In genomic region chr1:31772669-31773248, GRCh38 we compare ENCODE assay signal across 9 cellular contexts. TPM values are rescaled to one million over a fixed set of nuclear protein-coding genes. Genes with fewer than 3 reads are reported as not detected.
A peak's percentile ranks its signal among the peaks of the same experiment; 100 is the strongest.
DNase-seq lines count a peak whose midpoint lies in the region; ATAC-seq and TF ChIP-seq lines count a peak whose summit lies in the region.
"Had no signal": no experiment of that assay in that cellular context is flagged by ENCODE, and none has a peak within 500 bp of the region (broad histone marks: within the 10 kb centered on the region; RNA-seq: fewer than 3 reads in every experiment).

No MANE protein-coding gene starts in this region.

- peak overlapping the region; percentile 69 for H2BK12ac ChIP-seq in neuronal stem cell (ENCODE audit: low read length)

- peak overlapping the region; percentile 87 to 92 (median 90) for H3K4me3 Mint-ChIP-seq in CD4-positive, CD25-positive, alpha-beta regulatory T cell

- H3K36me3 Mint-ChIP-seq in CD4-positive, CD25-positive, alpha-beta regulatory T cell: no peaks in the 10 kb centered on the region

- peaks cover 2% of the 10 kb centered on the region for H3K79me1 ChIP-seq in neuronal stem cell (ENCODE audit: low read depth, low read length)

- no peaks in the 10 kb centered on the region for H3K9me3 ChIP-seq in CD4-positive, CD25-positive, alpha-beta regulatory T cell (ENCODE audit: control insufficient read depth in 2 of 2, low read length in 2 of 2)
- no peaks in the 10 kb centered on the region for H3K9me3 ChIP-seq in NT2/D1 (ENCODE audit: insufficient read depth, low read length)
- peaks cover 2 to 4% of the 10 kb centered on the region in 2 donors for H3K9me3 ChIP-seq in neuronal stem cell (replicated peaks in 1 of 2; ENCODE audit: control insufficient read depth in 2 of 2, insufficient read depth in 1 of 2, low read depth in 1 of 2, low read length in 2 of 2)
- H3K9me3 ChIP-seq in HAP-1: no peaks in the 10 kb centered on the region
- H3K9me3 ChIP-seq: transverse colon had no signal

- no peak for DNase-seq in CD4-positive, CD25-positive, alpha-beta regulatory T cell
- DNase-seq in NT2/D1 (ENCODE audit: low read depth, low spot score) (no peak), epithelial cell of esophagus (ENCODE audit: low read depth) (no peak), neuronal stem cell (ENCODE audit: low spot score) (no peak), pons (ENCODE audit: low spot score) (no peak), HAP-1 (ENCODE audit: low spot score in 2 of 2) (no peak)
- DNase-seq: transverse colon had no signal

- H3K4me3 ChIP-seq in CD4-positive, CD25-positive, alpha-beta regulatory T cell (ENCODE audit: low read depth, low read length): peak overlapping the region; percentile 74
- peak overlapping the region; percentile 44 for H3K4me3 ChIP-seq in NT2/D1 (ENCODE audit: insufficient read length, low read depth)
- peak overlapping the region; percentile 31 for H3K4me3 ChIP-seq in epithelial cell of esophagus (ENCODE audit: low read length)
- peak overlapping the region in 1 of 2 donors; percentile 72 for H3K4me3 ChIP-seq in neuronal stem cell (ENCODE audit: low read length in 2 of 2)
- H3K4me3 ChIP-seq in HAP-1: no peak overlapping the region

- peak in 1 of 2 donors; percentile 8 for ATAC-seq in CD4-positive, CD25-positive, alpha-beta regulatory T cell (ENCODE audit: low read depth in 2 of 2)
- ATAC-seq in GM18505 (IDR thresholded peaks at IDR 0.05; ENCODE audit: unreplicated experiment) (no peak), HG03354 (IDR thresholded peaks at IDR 0.05; ENCODE audit: poor library complexity, severe bottlenecking, unreplicated experiment) (no peak)

- peaks cover 6 to 40% (median 14%) of the 10 kb centered on the region in 4 donors for H3K4me1 Mint-ChIP-seq in CD4-positive, CD25-positive, alpha-beta regulatory T cell

- peak overlapping the region; percentile 73 for H3K4me2 ChIP-seq in neuronal stem cell (ENCODE audit: insufficient read depth, low read length, poor library complexity, severe bottlenecking)

- no peaks in the 10 kb centered on the region for H3K9me3 Mint-ChIP-seq in CD4-positive, CD25-positive, alpha-beta regulatory T cell

- peak overlapping the region; percentile 99 for H3K14ac ChIP-seq in neuronal stem cell (ENCODE audit: low read length)

- H3K27me3 Mint-ChIP-seq in CD4-positive, CD25-positive, alpha-beta regulatory T cell: peaks cover 63% of the 10 kb centered on the region

- H2BK15ac ChIP-seq in neuronal stem cell (ENCODE audit: low read length): peak overlapping the region; percentile 75

- WGBS in neuronal stem cell (ENCODE audit: extremely low coverage in 2 of 2, insufficient read length in 2 of 2, insufficient replicate concordance in 1 of 2), 2 donors: no CpG with 5 or more reads among the region's 49 CpGs

- no peak for TF ChIP-seq POLR2A in GM18505 (IDR thresholded peaks at IDR 0.05; ENCODE audit: borderline replicate concordance, extremely low read depth, insufficient read depth, insufficient read length)

- peaks cover 22% of the 10 kb centered on the region for H3K4me1 ChIP-seq in CD4-positive, CD25-positive, alpha-beta regulatory T cell (ENCODE audit: control insufficient read depth, insufficient read depth, low read length, poor library complexity, severe bottlenecking)
- H3K4me1 ChIP-seq in NT2/D1 (ENCODE audit: insufficient read depth, insufficient read length) (peaks cover 45% of the 10 kb centered on the region), neuronal stem cell (ENCODE audit: control insufficient read depth in 2 of 2, insufficient read depth in 1 of 2, low read depth in 1 of 2, low read length in 2 of 2) (peaks cover 14 to 27% of the 10 kb centered on the region in 2 donors), HAP-1 (no peaks in the 10 kb centered on the region)

- no peak overlapping the region for H3K4ac ChIP-seq in neuronal stem cell (ENCODE audit: low read length)

- peak overlapping the region; percentile 85 for H2AFZ ChIP-seq in neuronal stem cell (ENCODE audit: low read length)

- peaks cover 14% of the 10 kb centered on the region for H3K27me3 ChIP-seq in CD4-positive, CD25-positive, alpha-beta regulatory T cell (ENCODE audit: control insufficient read depth, insufficient read depth, low read length)
- H3K27me3 ChIP-seq in NT2/D1 (ENCODE audit: insufficient read depth, insufficient read length) (peaks cover 50% of the 10 kb centered on the region), neuronal stem cell (ENCODE audit: control insufficient read depth in 3 of 3, insufficient read depth in 3 of 3, low read depth in 1 of 3, low read length in 3 of 3) (peaks cover 18 to 99% (median 38%) of the 10 kb centered on the region in 3 experiments), HAP-1 (ENCODE audit: low read depth) (no peaks in the 10 kb centered on the region; the same call in 1 of the 2 replicates)

- H3K27ac ChIP-seq in CD4-positive, CD25-positive, alpha-beta regulatory T cell (ENCODE audit: insufficient read depth, low read length, poor library complexity, severe bottlenecking): no peak overlapping the region
- H3K27ac ChIP-seq in neuronal stem cell (replicated peaks; ENCODE audit: low read length): no peak overlapping the region
- H3K27ac ChIP-seq: transverse colon had no signal

- no peak overlapping the region for H2BK5ac ChIP-seq in neuronal stem cell (ENCODE audit: low read length)

- H4K91ac ChIP-seq in neuronal stem cell (ENCODE audit: low read depth, low read length, poor library complexity): no peak overlapping the region

- H3K27ac Mint-ChIP-seq in CD4-positive, CD25-positive, alpha-beta regulatory T cell: peak overlapping the region; percentile 15 to 85 (median 70)

- H3K9ac ChIP-seq in NT2/D1 (ENCODE audit: insufficient read length, low read depth) (peak overlapping the region; percentile 63), neuronal stem cell (ENCODE audit: low read depth, low read length, poor library complexity) (peak overlapping the region; percentile 95)

- no peak for TF ChIP-seq CTCF in epithelial cell of esophagus (IDR thresholded peaks at IDR 0.05; ENCODE audit: insufficient read depth, low read depth, low read length, missing control alignments)

- H3K18ac ChIP-seq in neuronal stem cell (ENCODE audit: low read length): peak overlapping the region; percentile 97

- no peaks in the 10 kb centered on the region for H3K36me3 ChIP-seq in CD4-positive, CD25-positive, alpha-beta regulatory T cell (ENCODE audit: control insufficient read depth, insufficient read depth, low read length)
- H3K36me3 ChIP-seq in NT2/D1 (ENCODE audit: insufficient read depth, insufficient read length, low read length): no peaks in the 10 kb centered on the region
- H3K36me3 ChIP-seq in neuronal stem cell (replicated peaks in 1 of 2; ENCODE audit: control insufficient read depth in 2 of 2, insufficient read depth in 2 of 2, low read length in 2 of 2): no peaks in the 10 kb centered on the region
- no peaks in the 10 kb centered on the region for H3K36me3 ChIP-seq in HAP-1 (replicated peaks)
- H3K36me3 ChIP-seq: transverse colon had no signal

- in situ Hi-C loops in HAP-1 (cut with MboI; ENCODE audit: low sequenced_read_pairs): no loop called here

- H4K8ac ChIP-seq in neuronal stem cell (ENCODE audit: low read depth, low read length): peak overlapping the region; percentile 20

- H2BK120ac ChIP-seq in neuronal stem cell (ENCODE audit: low read depth, low read length): no peak overlapping the region

- peak overlapping the region; percentile 47 for H3K23ac ChIP-seq in neuronal stem cell (ENCODE audit: low read depth, low read length, poor library complexity)

- peak overlapping the region; percentile 88 for H2AK5ac ChIP-seq in neuronal stem cell (ENCODE audit: low read depth, low read length)

RNA-seq across cellular contexts. Expression of gene ADGRB2, which starts 8.6 kb away (rescaled TPM):
- 1.9 TPM for total RNA-seq in CD4-positive, CD25-positive, alpha-beta regulatory T cell
- under 1 TPM; 0.19 to 0.49 (median 0.31) TPM for polyA plus RNA-seq in CD4-positive, CD25-positive, alpha-beta regulatory T cell
- polyA plus RNA-seq in neuronal stem cell (2013, experiment 1 of 2): 25.2 TPM
- polyA plus RNA-seq in neuronal stem cell (2013, experiment 2 of 2): 24.4 TPM

RNA-seq across cellular contexts. Expression of gene SPOCD1, which starts 43.1 kb away (rescaled TPM):
- 1.1 TPM for total RNA-seq in CD4-positive, CD25-positive, alpha-beta regulatory T cell
- not detected for polyA plus RNA-seq in CD4-positive, CD25-positive, alpha-beta regulatory T cell
- polyA plus RNA-seq in neuronal stem cell (2013, experiment 1 of 2): 1.1 TPM
- polyA plus RNA-seq in neuronal stem cell (2013, experiment 2 of 2): 0.97 TPM
